ENCODE assay signal across 15 cellular contexts in the genomic region with DNA sequence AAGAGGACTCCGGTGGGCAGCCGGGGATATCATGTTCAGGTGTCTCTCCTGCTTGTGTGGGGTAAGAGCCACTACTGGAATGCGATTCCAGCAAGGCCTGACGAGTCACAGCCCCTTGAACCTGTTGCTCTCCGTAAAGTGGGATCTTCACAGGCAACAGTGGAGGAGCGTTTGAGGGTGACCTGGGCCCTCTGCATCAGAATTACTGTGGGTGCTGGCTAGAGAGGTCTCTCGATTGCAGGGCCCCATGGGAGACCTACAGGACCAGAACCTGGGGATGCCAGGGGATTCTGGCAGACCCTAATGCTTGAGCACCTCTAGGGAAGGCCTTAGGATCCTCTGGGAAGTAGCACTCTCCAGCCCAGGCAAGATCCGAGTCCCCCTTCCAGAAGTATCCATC.
"Had no signal": no experiment of that assay in that cellular context is flagged by ENCODE, and none has a peak within 500 bp of the region (broad histone marks: within the 10 kb centered on the region; RNA-seq: fewer than 3 reads in every experiment).

No MANE protein-coding gene starts in this region.

- H3K9me3 ChIP-seq: colonic mucosa, gastrocnemius medialis, heart right ventricle, left ventricle myocardium inferior, lower lobe of right lung, psoas muscle, right lobe of liver had no signal

- H3K4me3 ChIP-seq: colonic mucosa, gastrocnemius medialis, heart right ventricle, left ventricle myocardium inferior, lower lobe of right lung, psoas muscle, right lobe of liver had no signal

- H3K27ac ChIP-seq: colonic mucosa, gastrocnemius medialis, heart right ventricle, left ventricle myocardium inferior, lower lobe of right lung, psoas muscle had no signal

- H3K36me3 ChIP-seq: colonic mucosa, lower lobe of right lung had no signal

- DNase-seq: colonic mucosa; effector CD8-positive, alpha-beta T cell; gastrocnemius medialis; heart right ventricle; hypothalamus; left ventricle myocardium inferior; lower lobe of right lung; mesendoderm; naive thymus-derived CD4-positive, alpha-beta T cell; nephron progenitor cell; psoas muscle; retina; right lobe of liver; stimulated activated CD4-positive, alpha-beta T cell treated with anti-CD3 and anti-CD28 coated beads, Interleukin-4, amount 100 ng/mL, for 4 hours; stimulated activated naive CD4-positive, alpha-beta T cell had no signal

- H3K27me3 ChIP-seq: colonic mucosa, gastrocnemius medialis, heart right ventricle, right lobe of liver had no signal
